1 cellular context compared by ENCODE assay signal in the genomic region with DNA sequence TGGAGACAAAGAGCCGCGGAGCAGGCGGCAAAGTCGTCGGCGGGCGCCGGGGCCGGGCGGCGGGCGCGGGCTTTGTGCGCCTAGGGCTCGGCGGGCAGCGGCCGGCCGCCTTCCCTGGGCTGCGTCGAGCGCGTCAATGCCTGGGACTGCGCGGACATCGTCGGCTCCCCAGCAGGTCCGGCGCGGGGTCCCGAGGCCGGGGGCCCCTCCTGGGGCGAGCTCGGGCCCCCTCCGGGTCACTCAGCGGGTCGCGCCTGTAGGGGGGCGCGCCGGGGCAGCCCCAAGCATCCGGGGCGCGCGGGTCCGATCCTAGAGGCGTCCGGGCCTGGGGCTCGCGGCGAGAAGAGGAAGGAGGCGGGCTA.
TF ChIP-seq lines count a peak whose summit lies in the region.

No MANE protein-coding gene starts in this region.

TF ChIP-seq in HepG2, 621 proteins besides CTCF, POLR2A, EP300 and RAD21:
- TF ChIP-seq NCOA2 (CRISPR knock-in tag; IDR thresholded peaks at IDR 0.05) (no peak), ZSCAN21 (CRISPR knock-in tag; IDR thresholded peaks at IDR 0.05; ENCODE audit: borderline replicate concordance) (peak; percentile 9; the same call in 1 of the 2 replicates)
